ENCODE assay signal across 33 cellular contexts in genomic region chr1:248277876-248278275, GRCh38. TPM values are rescaled to one million over a fixed set of nuclear protein-coding genes. Genes with fewer than 3 reads are reported as not detected.
"Had no signal": no experiment of that assay in that cellular context is flagged by ENCODE, and none has a peak within 500 bp of the region (broad histone marks: within the 10 kb centered on the region; RNA-seq: fewer than 3 reads in every experiment).

OR2T33 (minus strand) TSS chr1:248277976; CDS start chr1:248273814, 4,162 bp downstream.

- ATAC-seq: stimulated activated effector memory CD8-positive, alpha-beta T cell treated with anti-CD3 and anti-CD28 coated beads, Interleukin-12 subunit alpha, Interleukin-12 subunit beta, amount 100 ng/mL, for 72 hours; stimulated activated memory B cell treated with anti-CD40 and anti-IgM and Interleukin-4, amounts not matched to agents 10 μg/mL and 1 μg/mL and 100 μg/mL, for 72 hours; stimulated activated naive B cell treated with anti-CD40 and anti-IgM and Interleukin-4, amounts not matched to agents 10 μg/mL and 1 μg/mL and 100 μg/mL, for 72 hours; stimulated activated naive CD8-positive, alpha-beta T cell treated with anti-CD3 and anti-CD28 coated beads, Interleukin-15, amount 100 ng/mL, for 72 hours; stimulated activated naive CD8-positive, alpha-beta T cell treated with anti-CD3 and anti-CD28 coated beads, Interleukin-15, Interleukin-2, amounts not matched to agents 100 U/mL and 50 U/mL, for 24 hours; upper lobe of right lung had no signal

- H3K9me3 ChIP-seq: stomach, suprapubic skin, testis, thoracic aorta, thyroid gland, transverse colon, upper lobe of left lung, upper lobe of right lung, uterus, vagina had no signal

- H3K4me1 ChIP-seq: stomach, suprapubic skin, testis, thyroid gland, tibial artery, tibial nerve, transverse colon, upper lobe of left lung, upper lobe of right lung, uterus, vagina had no signal

- H3K4me3 ChIP-seq: stomach, suprapubic skin, testis, thoracic aorta, thyroid gland, tibial artery, tibial nerve, transverse colon, upper lobe of left lung, upper lobe of right lung, uterus, vagina had no signal

- DNase-seq: stimulated activated CD4-positive, alpha-beta T cell treated with anti-CD3 and anti-CD28 coated beads, Interleukin-2, amount 100 ng/mL, for 48 hours; stimulated activated CD4-positive, alpha-beta T cell treated with anti-CD3 and anti-CD28 coated beads, Interleukin-4, amount 100 ng/mL, for 1 hour; stimulated activated CD4-positive, alpha-beta T cell treated with anti-CD3 and anti-CD28 coated beads, Interleukin-4, amount 100 ng/mL, for 24 hours; stimulated activated CD4-positive, alpha-beta T cell treated with anti-CD3 and anti-CD28 coated beads, Interleukin-4, amount 100 ng/mL, for 4 hours; stimulated activated CD8-positive, alpha-beta memory T cell treated with anti-CD3 and anti-CD28 coated beads, Interleukin-4, amount 100 ng/mL, for 48 hours; stimulated activated naive B cell treated with anti-CD40 and anti-IgM and Interleukin-4, amounts not matched to agents 10 μg/mL and 1 μg/mL and 100 μg/mL, for 72 hours; stimulated activated naive CD4-positive, alpha-beta T cell; stimulated activated naive CD4-positive, alpha-beta T cell treated with Interleukin-2 at 50 U/mL for 16 hours; stimulated activated naive CD8-positive, alpha-beta T cell treated with anti-CD3 and anti-CD28 coated beads, Interleukin-15, amount 100 ng/mL, for 72 hours; stimulated activated naive CD8-positive, alpha-beta T cell treated with anti-CD3 and anti-CD28 coated beads, Interleukin-15, Interleukin-2, amounts not matched to agents 100 U/mL and 50 U/mL, for 24 hours; stomach; substantia nigra; testis; thyroid gland; tibial artery; transverse colon; trophoblast cell; upper lobe of left lung; upper lobe of right lung; uterus had no signal

- H3K27ac Mint-ChIP-seq: stimulated activated effector memory CD8-positive, alpha-beta T cell treated with anti-CD3 and anti-CD28 coated beads, Interleukin-12 subunit alpha, Interleukin-12 subunit beta, amount 100 ng/mL, for 72 hours; stimulated activated memory B cell treated with anti-CD40 and anti-IgM and Interleukin-4, amounts not matched to agents 10 μg/mL and 1 μg/mL and 100 μg/mL, for 72 hours; stimulated activated naive B cell treated with anti-CD40 and anti-IgM and Interleukin-4, amounts not matched to agents 10 μg/mL and 1 μg/mL and 100 μg/mL, for 72 hours; stimulated activated naive CD8-positive, alpha-beta T cell treated with anti-CD3 and anti-CD28 coated beads, Interleukin-15, amount 100 ng/mL, for 72 hours; stimulated activated naive CD8-positive, alpha-beta T cell treated with anti-CD3 and anti-CD28 coated beads, Interleukin-15, Interleukin-2, amounts not matched to agents 100 ng/mL and 50 ng/mL, for 24 hours; type B pancreatic cell had no signal

- H3K27ac ChIP-seq: stomach, suprapubic skin, testis, thoracic aorta, thyroid gland, tibial artery, tibial nerve, transverse colon, upper lobe of left lung, upper lobe of right lung, uterus, vagina had no signal

- H3K9me3 Mint-ChIP-seq: stimulated activated naive CD8-positive, alpha-beta T cell treated with anti-CD3 and anti-CD28 coated beads, Interleukin-15, amount 100 ng/mL, for 72 hours; stimulated activated naive CD8-positive, alpha-beta T cell treated with anti-CD3 and anti-CD28 coated beads, Interleukin-15, Interleukin-2, amounts not matched to agents 100 ng/mL and 50 ng/mL, for 24 hours had no signal

- H3K27me3 ChIP-seq: stomach, suprapubic skin, testis, thyroid gland, tibial artery, tibial nerve, transverse colon, upper lobe of left lung, upper lobe of right lung, uterus, vagina had no signal

- H3K36me3 ChIP-seq: stomach, suprapubic skin, thoracic aorta, thyroid gland, tibial artery, tibial nerve, transverse colon, upper lobe of left lung, upper lobe of right lung, uterus, vagina had no signal

- H3K36me3 Mint-ChIP-seq: stimulated activated effector memory CD8-positive, alpha-beta T cell treated with anti-CD3 and anti-CD28 coated beads, Interleukin-12 subunit alpha, Interleukin-12 subunit beta, amount 100 ng/mL, for 72 hours; stimulated activated memory B cell treated with anti-CD40 and anti-IgM and Interleukin-4, amounts not matched to agents 10 μg/mL and 1 μg/mL and 100 μg/mL, for 72 hours; stimulated activated naive B cell treated with anti-CD40 and anti-IgM and Interleukin-4, amounts not matched to agents 10 μg/mL and 1 μg/mL and 100 μg/mL, for 72 hours; type B pancreatic cell had no signal

RNA-seq across cellular contexts. Expression of gene OR2T33, which starts in this region (rescaled TPM):
- total RNA-seq: stomach, subcutaneous adipose tissue, temporal lobe, thoracic aorta, transverse colon, upper lobe of right lung, ureter, urinary bladder, uterus, vagina had no signal
- polyA plus RNA-seq: stomach, thymus, urinary bladder had no signal
